In the genomic region with DNA sequence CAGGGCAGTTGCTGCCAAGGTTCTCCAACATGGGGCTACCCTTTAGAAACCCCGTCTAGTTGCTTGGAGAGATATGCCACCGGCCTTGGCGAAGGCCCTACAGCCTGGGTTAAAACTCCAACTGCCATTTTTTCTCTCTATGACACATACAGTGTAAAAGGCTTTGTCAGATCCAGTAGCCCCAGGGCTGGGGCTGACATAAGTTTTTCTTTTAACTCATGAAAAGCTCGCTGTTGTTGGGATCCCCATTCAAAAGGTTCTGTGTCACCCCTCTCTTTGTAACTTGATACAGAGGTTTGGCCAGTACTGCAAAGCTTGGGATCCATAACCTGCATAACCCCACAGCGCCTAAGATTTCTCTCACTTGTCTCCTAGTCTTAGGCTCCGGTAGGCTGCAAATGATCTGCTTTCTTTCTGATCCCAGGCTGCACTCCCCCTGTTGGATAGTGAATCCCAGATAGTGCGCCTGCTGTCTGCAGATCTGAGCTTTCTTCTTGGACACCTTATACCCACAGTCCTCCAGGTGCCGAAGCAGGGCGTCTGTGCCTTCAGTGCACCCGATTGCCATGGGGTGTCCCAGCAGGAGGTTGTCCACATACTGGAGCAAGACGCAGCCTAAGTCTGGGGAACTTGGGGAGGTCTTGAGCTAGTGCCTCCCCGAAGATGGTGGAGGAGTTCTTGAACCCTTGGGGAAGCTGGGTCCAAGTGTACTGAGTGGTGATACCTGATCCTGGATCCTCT, we compare ENCODE assay signal across 29 cellular contexts.
"Had no signal": no experiment of that assay in that cellular context is flagged by ENCODE, and none has a peak within 500 bp of the region (broad histone marks: within the 10 kb centered on the region; RNA-seq: fewer than 3 reads in every experiment).

No MANE protein-coding gene starts in this region.

- H3K4me3 Mint-ChIP-seq: activated CD4-positive, alpha-beta T cell treated with anti-CD3 and anti-CD28 coated beads for 36 hours; activated CD8-positive, alpha-beta T cell treated with anti-CD3 and anti-CD28 coated beads, Interleukin-2, amount 10 ng/mL, durations not matched to agents 7 days and 5 days; activated naive CD4-positive, alpha-beta T cell treated with anti-CD3 and anti-CD28 coated beads, Interleukin-2, amount 50 U/mL, for 24 hours; activated T-helper 1 cell treated with anti-CD3 and anti-CD28 coated beads, Interleukin-12 subunit alpha, Interleukin-12 subunit beta, Interleukin-2, Interleukin-4 antibody, amounts not matched to agents 30 ng/mL and 10 ng/mL and 1 ng/mL, durations not matched to agents 14 hours and 24 hours and 36 hours; central memory CD8-positive, alpha-beta T cell; T-cell had no signal

- DNase-seq: activated CD4-positive, alpha-beta T cell treated with anti-CD3 and anti-CD28 coated beads for 36 hours; activated CD8-positive, alpha-beta memory T cell treated with anti-CD3 and anti-CD28 coated beads, Interleukin-2, amount 50 U/mL, for 48 hours; activated CD8-positive, alpha-beta T cell treated with anti-CD3 and anti-CD28 coated beads, Interleukin-2, amount 10 ng/mL, durations not matched to agents 7 days and 5 days; activated effector memory CD4-positive, alpha-beta T cell treated with Interleukin-2 at 50 U/mL for 16 hours; activated naive CD4-positive, alpha-beta T cell; activated T-cell treated with anti-CD3 and anti-CD28 coated beads, Interleukin-2, amount 50 U/mL, for 1 hour; amniotic stem cell; body of pancreas; MM.1S; NCI-H1105; NCI-H1436; NCI-H187; NCI-H2081; NCI-H2227 treated with DMSO at 0.1 percent for 48 hours; NCI-H446 treated with DMSO at 0.1 percent for 48 hours; NCI-H524 treated with DMSO at 0.1 percent for 48 hours; NCI-H748 treated with DMSO at 0.1 percent for 48 hours; SIG-M5; T-cell; T-helper 2 cell; T1000 had no signal

- H3K27ac Mint-ChIP-seq: activated CD4-positive, alpha-beta T cell treated with anti-CD3 and anti-CD28 coated beads for 36 hours; activated CD8-positive, alpha-beta T cell treated with anti-CD3 and anti-CD28 coated beads, Interleukin-2, amount 10 ng/mL, durations not matched to agents 7 days and 5 days; activated naive CD4-positive, alpha-beta T cell treated with anti-CD3 and anti-CD28 coated beads, Interleukin-2, amount 50 U/mL, for 24 hours; activated T-helper 1 cell treated with anti-CD3 and anti-CD28 coated beads, Interleukin-12 subunit alpha, Interleukin-12 subunit beta, Interleukin-2, Interleukin-4 antibody, amounts not matched to agents 30 ng/mL and 10 ng/mL and 1 ng/mL, durations not matched to agents 14 hours and 24 hours and 36 hours; T-cell had no signal

- H3K27me3 ChIP-seq: ascending aorta, body of pancreas had no signal

- H3K27me3 Mint-ChIP-seq: activated CD4-positive, alpha-beta T cell treated with anti-CD3 and anti-CD28 coated beads for 36 hours; activated naive CD4-positive, alpha-beta T cell treated with anti-CD3 and anti-CD28 coated beads, Interleukin-2, amount 50 U/mL, for 24 hours; central memory CD8-positive, alpha-beta T cell; T-cell had no signal

- H3K9me3 ChIP-seq: ascending aorta, body of pancreas had no signal

- H3K4me3 ChIP-seq: ascending aorta, body of pancreas, PC-9, SK-N-MC had no signal

- H3K36me3 ChIP-seq: ascending aorta had no signal

- H3K36me3 Mint-ChIP-seq: activated naive CD4-positive, alpha-beta T cell treated with anti-CD3 and anti-CD28 coated beads, Interleukin-2, amount 50 U/mL, for 24 hours; T-cell had no signal

- H3K4me1 ChIP-seq: ascending aorta, body of pancreas had no signal

- H3K4me1 Mint-ChIP-seq: activated CD4-positive, alpha-beta T cell treated with anti-CD3 and anti-CD28 coated beads for 36 hours; activated naive CD4-positive, alpha-beta T cell treated with anti-CD3 and anti-CD28 coated beads, Interleukin-2, amount 50 U/mL, for 24 hours; central memory CD8-positive, alpha-beta T cell; T-cell had no signal

- H3K27ac ChIP-seq: ascending aorta, body of pancreas, KMS-11, PC-9, SK-N-MC, VCaP had no signal

- ATAC-seq: activated CD4-positive, alpha-beta T cell treated with anti-CD3 and anti-CD28 coated beads for 36 hours; activated CD8-positive, alpha-beta T cell treated with anti-CD3 and anti-CD28 coated beads, Interleukin-2, amount 10 ng/mL, durations not matched to agents 7 days and 5 days; body of pancreas; T-cell had no signal
